In genomic region chr2:234690569-234691225, GRCh38 we compare ENCODE assay signal across 10 cellular contexts.
A peak's percentile ranks its signal among the peaks of the same experiment; 100 is the strongest.
DNase-seq lines count a peak whose midpoint lies in the region; ATAC-seq and TF ChIP-seq lines count a peak whose summit lies in the region.
"Had no signal": no experiment of that assay in that cellular context is flagged by ENCODE, and none has a peak within 500 bp of the region (broad histone marks: within the 10 kb centered on the region; RNA-seq: fewer than 3 reads in every experiment).

No MANE protein-coding gene starts in this region.

- H3K9me3 ChIP-seq in liver (ENCODE audit: control insufficient read depth in 4 of 4, low read length in 3 of 4) = no peaks in the 10 kb centered on the region

- no peak for TF ChIP-seq CTCF in C4-2B (conservative IDR thresholded peaks at IDR 0.05)
- TF ChIP-seq CTCF in VCaP (conservative IDR thresholded peaks at IDR 0.05) = no peak
- no peak for TF ChIP-seq CTCF in liver (IDR thresholded peaks at IDR 0.05; ENCODE audit: low read depth, low read length, missing input control)

- no peak for TF ChIP-seq RAD21 in liver (IDR thresholded peaks at IDR 0.05)

- H3K27ac ChIP-seq in C4-2B (peak overlapping the region; percentile 36), VCaP (peak overlapping the region; percentile 98), liver (ENCODE audit: low read depth in 1 of 2, low read length in 2 of 2) (peak overlapping the region; percentile 43 to 50)

- peak; percentile 99 to 100 for DNase-seq in NCI-H2081 (lab: John Stamatoyannopoulos, UW)
- DNase-seq: activated T-cell treated with anti-CD3 and anti-CD28 coated beads, Interleukin-2, amount 50 U/mL, for 72 hours; stimulated activated CD4-positive, alpha-beta T cell treated with anti-CD3 and anti-CD28 coated beads, Interleukin-2, amount 100 ng/mL, for 48 hours had no signal

- H3K4me1 ChIP-seq in liver (ENCODE audit: control insufficient read depth in 4 of 4, insufficient read depth in 4 of 4, low read length in 3 of 4) = peaks cover 5 to 46% (median 30%) of the 10 kb centered on the region in 4 donors

- H3K4me3 ChIP-seq in liver (ENCODE audit: low read depth in 1 of 3, low read length in 3 of 3) = no peak overlapping the region

- no peak overlapping the region for H3K9ac ChIP-seq in liver (ENCODE audit: low read depth in 1 of 2, low read length in 2 of 2)

- no peaks in the 10 kb centered on the region for H3K27me3 ChIP-seq in liver (ENCODE audit: control insufficient read depth in 4 of 4, insufficient read depth in 4 of 4, low read length in 3 of 4)

- H3K36me3 ChIP-seq in liver (ENCODE audit: control insufficient read depth in 4 of 4, insufficient read depth in 3 of 4, low read depth in 1 of 4, low read length in 3 of 4) = no peaks in the 10 kb centered on the region

- 40% methylated on average over 8 of the region's 8 CpGs for WGBS in liver

- ATAC-seq in HG02763 (IDR thresholded peaks at IDR 0.05; ENCODE audit: unreplicated experiment) (no peak), HG03095 (IDR thresholded peaks at IDR 0.05; ENCODE audit: unreplicated experiment) (no peak), GM21515 (IDR thresholded peaks at IDR 0.05; ENCODE audit: unreplicated experiment) (no peak), GM21717 (IDR thresholded peaks at IDR 0.05; ENCODE audit: unreplicated experiment) (no peak)
- ATAC-seq: activated T-cell treated with anti-CD3 and anti-CD28 coated beads, Interleukin-2, amount 50 U/mL, for 72 hours had no signal

TF ChIP-seq in liver, 16 proteins besides CTCF, POLR2A, EP300 and RAD21:
- TF ChIP-seq NR2F2 (IDR thresholded peaks at IDR 0.05) (peak; percentile 65), GABPA (IDR thresholded peaks at IDR 0.05 in 1 of 2, conservative IDR thresholded peaks at IDR 0.05 in 1 of 2) (no peak)

Comparison
In these comparisons a context has a peak if more than half of its experiments do, and no peak if none do; other contexts are left out.
1. H3K27ac ChIP-seq: peak in every context shown above with its lines; median percentile 98 in VCaP; 46 in liver; 36 in C4-2B.